In the genomic region with DNA sequence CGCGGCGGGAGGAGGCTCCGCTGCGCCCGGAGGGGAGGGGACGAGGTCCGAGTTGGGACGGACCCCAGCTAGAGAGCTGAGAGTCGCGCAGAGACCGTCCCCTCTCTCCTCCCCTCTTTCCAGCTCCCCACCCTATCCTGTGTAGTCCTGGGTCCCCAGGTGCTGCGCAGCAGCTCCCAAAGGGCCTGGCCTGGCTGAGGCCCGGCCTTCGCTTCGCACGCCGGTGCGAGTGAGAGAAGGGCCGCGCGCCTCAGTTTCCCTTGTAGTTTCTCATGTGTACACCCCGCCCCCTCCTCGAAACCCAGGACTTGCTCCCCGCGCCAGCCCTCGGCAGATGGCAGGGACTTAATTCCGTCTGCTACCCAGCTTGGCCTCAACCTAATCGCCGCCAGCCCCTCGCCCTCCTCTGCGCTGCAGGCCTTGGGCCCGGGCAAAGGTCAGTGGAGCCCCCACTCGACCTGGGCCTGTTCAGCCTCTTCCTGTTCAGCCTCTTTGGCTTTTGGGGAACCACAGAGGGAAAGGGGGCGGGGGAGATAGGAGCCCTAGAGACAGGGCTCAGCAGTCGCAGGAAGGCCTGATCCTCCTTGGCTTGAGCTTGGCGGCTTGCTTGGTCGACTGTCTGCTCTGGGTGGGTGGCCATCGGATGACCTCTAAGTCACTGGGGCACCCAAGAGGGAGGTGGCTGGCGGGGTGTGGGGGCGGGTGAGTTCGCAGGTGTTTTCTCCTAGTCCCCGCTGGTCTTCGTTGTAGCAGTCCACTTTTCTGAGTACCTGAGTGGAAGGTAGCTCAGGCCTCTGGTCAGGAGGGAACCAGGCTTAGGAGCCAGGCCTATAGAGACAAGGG, we compare ENCODE assay signal across 1 cellular context.
TF ChIP-seq lines count a peak whose summit lies in the region.

No MANE protein-coding gene starts in this region.

TF ChIP-seq in HepG2, 621 proteins besides CTCF, POLR2A, EP300 and RAD21 (continued from another document and continues in another):
- TF ChIP-seq, protein P1, sequence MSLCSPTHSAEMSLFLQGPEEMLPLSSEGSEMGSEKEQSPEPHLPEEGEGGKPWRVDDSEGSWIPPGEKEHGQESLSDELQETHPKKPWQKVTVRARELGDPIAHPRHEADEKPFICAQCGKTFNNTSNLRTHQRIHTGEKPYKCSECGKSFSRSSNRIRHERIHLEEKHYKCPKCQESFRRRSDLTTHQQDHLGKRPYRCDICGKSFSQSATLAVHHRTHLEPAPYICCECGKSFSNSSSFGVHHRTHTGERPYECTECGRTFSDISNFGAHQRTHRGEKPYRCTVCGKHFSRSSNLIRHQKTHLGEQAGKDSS (CRISPR knock-in tag; IDR thresholded peaks at IDR 0.05; ENCODE audit: borderline replicate concordance, low read depth): no peak
- TF ChIP-seq, protein P2, sequence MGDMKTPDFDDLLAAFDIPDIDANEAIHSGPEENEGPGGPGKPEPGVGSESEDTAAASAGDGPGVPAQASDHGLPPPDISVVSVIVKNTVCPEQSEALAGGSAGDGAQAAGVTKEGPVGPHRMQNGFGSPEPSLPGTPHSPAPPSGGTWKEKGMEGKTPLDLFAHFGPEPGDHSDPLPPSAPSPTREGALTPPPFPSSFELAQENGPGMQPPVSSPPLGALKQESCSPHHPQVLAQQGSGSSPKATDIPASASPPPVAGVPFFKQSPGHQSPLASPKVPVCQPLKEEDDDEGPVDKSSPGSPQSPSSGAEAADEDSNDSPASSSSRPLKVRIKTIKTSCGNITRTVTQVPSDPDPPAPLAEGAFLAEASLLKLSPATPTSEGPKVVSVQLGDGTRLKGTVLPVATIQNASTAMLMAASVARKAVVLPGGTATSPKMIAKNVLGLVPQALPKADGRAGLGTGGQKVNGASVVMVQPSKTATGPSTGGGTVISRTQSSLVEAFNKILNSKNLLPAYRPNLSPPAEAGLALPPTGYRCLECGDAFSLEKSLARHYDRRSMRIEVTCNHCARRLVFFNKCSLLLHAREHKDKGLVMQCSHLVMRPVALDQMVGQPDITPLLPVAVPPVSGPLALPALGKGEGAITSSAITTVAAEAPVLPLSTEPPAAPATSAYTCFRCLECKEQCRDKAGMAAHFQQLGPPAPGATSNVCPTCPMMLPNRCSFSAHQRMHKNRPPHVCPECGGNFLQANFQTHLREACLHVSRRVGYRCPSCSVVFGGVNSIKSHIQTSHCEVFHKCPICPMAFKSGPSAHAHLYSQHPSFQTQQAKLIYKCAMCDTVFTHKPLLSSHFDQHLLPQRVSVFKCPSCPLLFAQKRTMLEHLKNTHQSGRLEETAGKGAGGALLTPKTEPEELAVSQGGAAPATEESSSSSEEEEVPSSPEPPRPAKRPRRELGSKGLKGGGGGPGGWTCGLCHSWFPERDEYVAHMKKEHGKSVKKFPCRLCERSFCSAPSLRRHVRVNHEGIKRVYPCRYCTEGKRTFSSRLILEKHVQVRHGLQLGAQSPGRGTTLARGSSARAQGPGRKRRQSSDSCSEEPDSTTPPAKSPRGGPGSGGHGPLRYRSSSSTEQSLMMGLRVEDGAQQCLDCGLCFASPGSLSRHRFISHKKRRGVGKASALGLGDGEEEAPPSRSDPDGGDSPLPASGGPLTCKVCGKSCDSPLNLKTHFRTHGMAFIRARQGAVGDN (CRISPR knock-in tag; IDR thresholded peaks at IDR 0.05): peak; percentile 80
- TF ChIP-seq FOXC1 (CRISPR knock-in tag; IDR thresholded peaks at IDR 0.05; ENCODE audit: borderline replicate concordance) (no peak), ZNF772 (CRISPR knock-in tag; IDR thresholded peaks at IDR 0.05) (0 out of 2 replicates have a peak, but pooled peaks have one; percentile 58), SUZ12 (IDR thresholded peaks at IDR 0.05; ENCODE audit: low read depth, low read length) (no peak), TOE1 (CRISPR knock-in tag; IDR thresholded peaks at IDR 0.05) (no peak), ELF1 (CRISPR knock-in tag; IDR thresholded peaks at IDR 0.05) (peak; percentile 50), ZNF644 (CRISPR knock-in tag; IDR thresholded peaks at IDR 0.05; ENCODE audit: low read depth) (no peak), HOXA9 (CRISPR knock-in tag; IDR thresholded peaks at IDR 0.05; ENCODE audit: borderline replicate concordance) (peak; percentile 82; the same call in 1 of the 2 replicates), DR1 (CRISPR knock-in tag; IDR thresholded peaks at IDR 0.05) (0 out of 2 replicates have a peak, but pooled peaks have one; percentile 32), ZNF501 (CRISPR knock-in tag; IDR thresholded peaks at IDR 0.05) (no peak), ZNF234 (CRISPR knock-in tag; conservative IDR thresholded peaks at IDR 0.05) (no peak; the same call in 1 of the 2 replicates), MIXL1 (CRISPR knock-in tag; IDR thresholded peaks at IDR 0.05) (no peak), STAG1 (CRISPR knock-in tag; IDR thresholded peaks at IDR 0.05) (no peak), NFE2L2 (IDR thresholded peaks at IDR 0.05; ENCODE audit: low read length) (no peak), GTF2F1 (IDR thresholded peaks at IDR 0.05; ENCODE audit: low read length) (no peak), ZSCAN25 (CRISPR knock-in tag; IDR thresholded peaks at IDR 0.05) (peak; percentile 60; the same call in 1 of the 2 replicates), ZKSCAN1 (IDR thresholded peaks at IDR 0.05; ENCODE audit: low read length) (no peak), AHR (CRISPR knock-in tag; IDR thresholded peaks at IDR 0.05) (no peak; the same call in 1 of the 2 replicates), ZC3H13 (CRISPR knock-in tag; IDR thresholded peaks at IDR 0.05) (peak; percentile 76; the same call in 1 of the 2 replicates), TRIM24 (CRISPR knock-in tag; IDR thresholded peaks at IDR 0.05) (no peak), ZBTB39 (CRISPR knock-in tag; IDR thresholded peaks at IDR 0.05) (no peak), CHCHD3 (CRISPR knock-in tag; IDR thresholded peaks at IDR 0.05) (no peak), RNF2 (conservative IDR thresholded peaks at IDR 0.05; ENCODE audit: low read depth) (no peak), ZNF562 (CRISPR knock-in tag; IDR thresholded peaks at IDR 0.05; ENCODE audit: borderline replicate concordance) (no peak), CAMTA2 (CRISPR knock-in tag; IDR thresholded peaks at IDR 0.05; ENCODE audit: borderline replicate concordance) (no peak), GLI4 (CRISPR knock-in tag; IDR thresholded peaks at IDR 0.05; ENCODE audit: borderline replicate concordance) (no peak; the same call in 1 of the 2 replicates), CHD2 (IDR thresholded peaks at IDR 0.05; ENCODE audit: low read depth, low read length) (no peak), GLMP (CRISPR knock-in tag; IDR thresholded peaks at IDR 0.05; ENCODE audit: borderline replicate concordance) (no peak), MYNN (CRISPR knock-in tag; IDR thresholded peaks at IDR 0.05; ENCODE audit: low read depth) (no peak), SRY (CRISPR knock-in tag; IDR thresholded peaks at IDR 0.05) (no peak), FOXJ3 (CRISPR knock-in tag; IDR thresholded peaks at IDR 0.05; ENCODE audit: borderline replicate concordance) (no peak), ZNF446 (CRISPR knock-in tag; IDR thresholded peaks at IDR 0.05) (no peak), HBP1 (CRISPR knock-in tag; IDR thresholded peaks at IDR 0.05; ENCODE audit: low read depth) (0 out of 2 replicates have a peak, but pooled peaks have one; percentile 20), ZNF563 (CRISPR knock-in tag; IDR thresholded peaks at IDR 0.05) (peak; percentile 53; the same call in 1 of the 2 replicates), NR2F1 (CRISPR knock-in tag; IDR thresholded peaks at IDR 0.05) (no peak)
- TF ChIP-seq, protein P3, sequence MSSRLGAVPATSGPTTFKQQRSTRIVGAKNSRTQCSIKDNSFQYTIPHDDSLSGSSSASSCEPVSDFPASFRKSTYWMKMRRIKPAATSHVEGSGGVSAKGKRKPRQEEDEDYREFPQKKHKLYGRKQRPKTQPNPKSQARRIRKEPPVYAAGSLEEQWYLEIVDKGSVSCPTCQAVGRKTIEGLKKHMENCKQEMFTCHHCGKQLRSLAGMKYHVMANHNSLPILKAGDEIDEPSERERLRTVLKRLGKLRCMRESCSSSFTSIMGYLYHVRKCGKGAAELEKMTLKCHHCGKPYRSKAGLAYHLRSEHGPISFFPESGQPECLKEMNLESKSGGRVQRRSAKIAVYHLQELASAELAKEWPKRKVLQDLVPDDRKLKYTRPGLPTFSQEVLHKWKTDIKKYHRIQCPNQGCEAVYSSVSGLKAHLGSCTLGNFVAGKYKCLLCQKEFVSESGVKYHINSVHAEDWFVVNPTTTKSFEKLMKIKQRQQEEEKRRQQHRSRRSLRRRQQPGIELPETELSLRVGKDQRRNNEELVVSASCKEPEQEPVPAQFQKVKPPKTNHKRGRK (CRISPR knock-in tag; IDR thresholded peaks at IDR 0.05): no peak
- TF ChIP-seq, protein P4, sequence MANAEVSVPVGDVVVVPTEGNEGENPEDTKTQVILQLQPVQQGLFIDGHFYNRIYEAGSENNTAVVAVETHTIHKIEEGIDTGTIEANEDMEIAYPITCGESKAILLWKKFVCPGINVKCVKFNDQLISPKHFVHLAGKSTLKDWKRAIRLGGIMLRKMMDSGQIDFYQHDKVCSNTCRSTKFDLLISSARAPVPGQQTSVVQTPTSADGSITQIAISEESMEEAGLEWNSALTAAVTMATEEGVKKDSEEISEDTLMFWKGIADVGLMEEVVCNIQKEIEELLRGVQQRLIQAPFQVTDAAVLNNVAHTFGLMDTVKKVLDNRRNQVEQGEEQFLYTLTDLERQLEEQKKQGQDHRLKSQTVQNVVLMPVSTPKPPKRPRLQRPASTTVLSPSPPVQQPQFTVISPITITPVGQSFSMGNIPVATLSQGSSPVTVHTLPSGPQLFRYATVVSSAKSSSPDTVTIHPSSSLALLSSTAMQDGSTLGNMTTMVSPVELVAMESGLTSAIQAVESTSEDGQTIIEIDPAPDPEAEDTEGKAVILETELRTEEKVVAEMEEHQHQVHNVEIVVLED (CRISPR knock-in tag; IDR thresholded peaks at IDR 0.05; ENCODE audit: borderline replicate concordance): no peak
- TF ChIP-seq, protein P5, sequence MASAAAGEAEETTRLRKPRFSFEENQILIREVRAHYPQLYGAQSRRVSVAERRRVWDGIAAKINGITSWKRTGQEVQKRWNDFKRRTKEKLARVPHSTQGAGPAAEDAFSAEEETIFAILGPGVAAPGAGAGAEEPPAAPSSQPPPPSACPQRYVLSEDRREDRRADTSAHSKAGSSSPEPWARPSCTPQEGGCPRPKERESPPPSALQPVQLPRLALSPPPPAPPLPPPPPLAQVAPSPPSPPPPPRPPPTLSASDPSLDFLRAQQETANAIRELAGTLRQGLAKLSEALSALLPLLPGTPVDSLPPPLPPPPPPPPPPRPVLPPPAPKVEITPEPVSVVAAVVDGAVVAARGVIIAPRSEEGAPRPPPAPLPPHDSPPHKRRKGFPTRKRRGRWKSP (CRISPR knock-in tag; IDR thresholded peaks at IDR 0.05): peak; percentile 30; the same call in 1 of the 2 replicates
- TF ChIP-seq, protein P6, sequence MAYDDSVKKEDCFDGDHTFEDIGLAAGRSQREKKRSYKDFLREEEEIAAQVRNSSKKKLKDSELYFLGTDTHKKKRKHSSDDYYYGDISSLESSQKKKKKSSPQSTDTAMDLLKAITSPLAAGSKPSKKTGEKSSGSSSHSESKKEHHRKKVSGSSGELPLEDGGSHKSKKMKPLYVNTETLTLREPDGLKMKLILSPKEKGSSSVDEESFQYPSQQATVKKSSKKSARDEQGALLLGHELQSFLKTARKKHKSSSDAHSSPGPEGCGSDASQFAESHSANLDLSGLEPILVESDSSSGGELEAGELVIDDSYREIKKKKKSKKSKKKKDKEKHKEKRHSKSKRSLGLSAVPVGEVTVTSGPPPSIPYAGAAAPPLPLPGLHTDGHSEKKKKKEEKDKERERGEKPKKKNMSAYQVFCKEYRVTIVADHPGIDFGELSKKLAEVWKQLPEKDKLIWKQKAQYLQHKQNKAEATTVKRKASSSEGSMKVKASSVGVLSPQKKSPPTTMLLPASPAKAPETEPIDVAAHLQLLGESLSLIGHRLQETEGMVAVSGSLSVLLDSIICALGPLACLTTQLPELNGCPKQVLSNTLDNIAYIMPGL (CRISPR knock-in tag; IDR thresholded peaks at IDR 0.05; ENCODE audit: borderline replicate concordance in 1 of 2, low read depth in 1 of 2): no peak; a peak in 2 of 4 replicates
- TF ChIP-seq, protein P7, sequence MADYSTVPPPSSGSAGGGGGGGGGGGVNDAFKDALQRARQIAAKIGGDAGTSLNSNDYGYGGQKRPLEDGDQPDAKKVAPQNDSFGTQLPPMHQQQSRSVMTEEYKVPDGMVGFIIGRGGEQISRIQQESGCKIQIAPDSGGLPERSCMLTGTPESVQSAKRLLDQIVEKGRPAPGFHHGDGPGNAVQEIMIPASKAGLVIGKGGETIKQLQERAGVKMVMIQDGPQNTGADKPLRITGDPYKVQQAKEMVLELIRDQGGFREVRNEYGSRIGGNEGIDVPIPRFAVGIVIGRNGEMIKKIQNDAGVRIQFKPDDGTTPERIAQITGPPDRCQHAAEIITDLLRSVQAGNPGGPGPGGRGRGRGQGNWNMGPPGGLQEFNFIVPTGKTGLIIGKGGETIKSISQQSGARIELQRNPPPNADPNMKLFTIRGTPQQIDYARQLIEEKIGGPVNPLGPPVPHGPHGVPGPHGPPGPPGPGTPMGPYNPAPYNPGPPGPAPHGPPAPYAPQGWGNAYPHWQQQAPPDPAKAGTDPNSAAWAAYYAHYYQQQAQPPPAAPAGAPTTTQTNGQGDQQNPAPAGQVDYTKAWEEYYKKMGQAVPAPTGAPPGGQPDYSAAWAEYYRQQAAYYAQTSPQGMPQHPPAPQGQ (CRISPR knock-in tag; IDR thresholded peaks at IDR 0.05; ENCODE audit: borderline replicate concordance): no peak
